ENCODE assay signal across 1 cellular context in the genomic region with DNA sequence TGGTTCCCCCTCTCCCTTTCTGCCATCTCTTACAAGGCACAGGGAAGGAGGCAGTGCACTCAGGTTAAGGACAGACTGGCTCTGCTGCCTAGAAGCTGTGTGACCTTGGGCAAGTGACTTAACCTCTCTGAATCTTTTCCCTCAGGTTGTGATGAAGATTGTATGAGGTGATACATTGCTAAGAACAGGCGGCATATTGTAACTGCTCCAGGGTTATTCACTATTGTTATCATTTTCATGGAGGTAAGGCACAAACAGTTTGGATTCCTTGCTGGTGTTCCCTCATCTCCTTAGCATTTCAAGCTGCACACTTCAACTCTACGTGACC.
TF ChIP-seq lines count a peak whose summit lies in the region.

No MANE protein-coding gene starts in this region.

TF ChIP-seq in HepG2, 621 proteins besides CTCF, POLR2A, EP300 and RAD21 (continued from another document):
- no peak for TF ChIP-seq ELF3 (CRISPR knock-in tag; IDR thresholded peaks at IDR 0.05)
- TF ChIP-seq ZBTB43 (CRISPR knock-in tag; conservative IDR thresholded peaks at IDR 0.05) = no peak
- TF ChIP-seq ZNF446 (CRISPR knock-in tag; IDR thresholded peaks at IDR 0.05) = no peak
- no peak for TF ChIP-seq ZNF557 (CRISPR knock-in tag; IDR thresholded peaks at IDR 0.05)
- TF ChIP-seq ZNF768 (CRISPR knock-in tag; IDR thresholded peaks at IDR 0.05) = peak; percentile 83; the same call in 1 of the 2 replicates
